8 cellular contexts compared by ENCODE assay signal in the genomic region with DNA sequence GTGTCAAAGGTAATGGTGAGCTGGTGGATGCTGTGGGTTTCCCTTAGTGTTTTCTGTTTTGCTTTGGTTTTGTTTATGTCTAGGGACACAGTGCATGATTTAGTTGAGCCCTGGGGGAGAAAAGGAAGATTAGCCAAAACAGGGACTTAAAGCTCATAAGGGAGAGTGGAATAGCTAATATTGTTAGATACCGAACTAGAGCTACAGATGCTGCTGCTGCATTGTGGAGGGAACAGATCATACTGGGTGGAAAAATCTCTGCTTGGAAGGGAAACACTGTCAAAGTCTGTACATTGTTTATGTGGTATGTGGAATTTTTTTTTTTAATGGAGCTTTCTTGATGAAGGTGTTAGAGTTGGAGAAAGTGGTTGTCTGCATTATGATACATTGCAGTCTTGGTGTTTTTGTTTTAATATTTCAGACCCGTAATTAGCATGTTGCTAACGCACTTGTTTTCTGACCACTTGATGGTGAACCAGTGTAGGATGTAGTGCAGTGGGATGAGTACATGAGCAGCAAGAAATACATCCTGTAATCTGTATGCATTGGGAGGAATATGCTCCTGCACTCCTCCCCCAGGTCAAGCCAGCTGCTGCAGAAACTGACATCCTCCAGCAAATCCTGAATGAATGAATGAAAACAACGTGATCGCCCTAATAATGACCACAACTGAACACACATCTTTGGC. TPM values are rescaled to one million over a fixed set of nuclear protein-coding genes. Genes with fewer than 3 reads are reported as not detected.
DNase-seq lines count a peak whose midpoint lies in the region; ATAC-seq and TF ChIP-seq lines count a peak whose summit lies in the region.

No MANE protein-coding gene starts in this region.

- POLR2A ChIA-PET in BJ (lab: Charles Lee) = interaction anchor here (0.5 to 1.0 kb wide), 2 partner anchors 8 to 62 kb away, joined by 3 to 5 read pairs; no protein-coding TSS in a partner anchor

- CTCF ChIA-PET in BJ (lab: Yijun Ruan, JAX) = interaction anchor here (0.9 kb wide), 1 partner anchor 28 kb away, joined by 3 read pairs; no protein-coding TSS in a partner anchor

- no peaks in the 10 kb centered on the region for H3K9me3 Mint-ChIP-seq in immature natural killer cell
- H3K9me3 Mint-ChIP-seq in stimulated activated effector memory CD8-positive, alpha-beta T cell treated with anti-CD3 and anti-CD28 coated beads, Interleukin-12 subunit alpha, Interleukin-12 subunit beta, amount 100 ng/mL, for 72 hours = no peaks in the 10 kb centered on the region

- ATAC-seq in SK-N-SH treated with all-trans-retinoic acid at 6 μM for 48 hours = peak; percentile 18
- no peak for ATAC-seq in stimulated activated effector memory CD8-positive, alpha-beta T cell treated with anti-CD3 and anti-CD28 coated beads, Interleukin-12 subunit alpha, Interleukin-12 subunit beta, amount 100 ng/mL, for 72 hours
- ATAC-seq in HG03439 (IDR thresholded peaks at IDR 0.05; ENCODE audit: unreplicated experiment) = no peak

- H3K27ac Mint-ChIP-seq in immature natural killer cell = no peak overlapping the region
- no peak overlapping the region for H3K27ac Mint-ChIP-seq in stimulated activated effector memory CD8-positive, alpha-beta T cell treated with anti-CD3 and anti-CD28 coated beads, Interleukin-12 subunit alpha, Interleukin-12 subunit beta, amount 100 ng/mL, for 72 hours

- TF ChIP-seq POLR2A in transverse colon (IDR thresholded peaks at IDR 0.05) = no peak

- H3K36me3 ChIP-seq in BJ (ENCODE audit: control insufficient read depth, insufficient read depth, low read length) = no peaks in the 10 kb centered on the region
- no peaks in the 10 kb centered on the region for H3K36me3 ChIP-seq in HAP-1 (replicated peaks)
- no peaks in the 10 kb centered on the region for H3K36me3 ChIP-seq in transverse colon

- in situ Hi-C loops in HAP-1 (cut with MboI; ENCODE audit: low sequenced_read_pairs) (no loop called here), transverse colon (cut with MboI; ENCODE audit: low pct_ligation_motif_present in 1 of 4, low pct_unique_long_range_greater_than_20kb in 1 of 4, low sequenced_read_pairs in 3 of 4) (no loop called here)

- peaks cover 21% of the 10 kb centered on the region for H3K4me1 ChIP-seq in HAP-1
- H3K4me1 ChIP-seq in transverse colon = peaks cover 0 to 23% (median 8%) of the 10 kb centered on the region in 4 donors

- peaks cover 15 to 33% of the 10 kb centered on the region in 2 donors for H3K4me1 Mint-ChIP-seq in immature natural killer cell
- peaks cover 22% of the 10 kb centered on the region for H3K4me1 Mint-ChIP-seq in stimulated activated effector memory CD8-positive, alpha-beta T cell treated with anti-CD3 and anti-CD28 coated beads, Interleukin-12 subunit alpha, Interleukin-12 subunit beta, amount 100 ng/mL, for 72 hours

- WGBS in transverse colon (ENCODE audit: low coverage in 1 of 2), 2 donors = 12 to 30% methylated on average over 5 of the region's 5 CpGs

- TF ChIP-seq CTCF in BJ (IDR thresholded peaks at IDR 0.05; ENCODE audit: insufficient read depth, low read depth, low read length) (no peak), transverse colon (IDR thresholded peaks at IDR 0.05) (no peak)

- DNase-seq in BJ (ENCODE audit: low read depth) = no peak
- peak; percentile 42 to 47 for DNase-seq in HAP-1 (ENCODE audit: low spot score in 2 of 2)
- DNase-seq in immature natural killer cell = peak; percentile 56 to 61 (median 61)
- DNase-seq in transverse colon = no peak
- no peak for DNase-seq in stimulated activated effector memory CD8-positive, alpha-beta T cell treated with anti-CD3 and anti-CD28 coated beads, Interleukin-12 subunit alpha, Interleukin-12 subunit beta, amount 100 ng/mL, for 72 hours (ENCODE audit: low spot score in 2 of 2)
- DNase-seq in NK-92 (lab: John Stamatoyannopoulos, UW; ENCODE audit: unreplicated experiment) = no peak

- H3K27me3 ChIP-seq in BJ (ENCODE audit: control insufficient read depth, insufficient read depth, low read length) (no peaks in the 10 kb centered on the region), HAP-1 (ENCODE audit: low read depth) (no peaks in the 10 kb centered on the region), transverse colon (no peaks in the 10 kb centered on the region)

- intact Hi-C loops in transverse colon (cut with DNase I; ENCODE audit: low total_unique reads) = loop anchor here (5.0 kb wide), 1 partner anchor 242 kb away; no protein-coding TSS in a partner anchor

- no peak for TF ChIP-seq EP300 in transverse colon (IDR thresholded peaks at IDR 0.05; ENCODE audit: low read depth)

- H3K9me3 ChIP-seq in HAP-1 = no peaks in the 10 kb centered on the region
- H3K9me3 ChIP-seq in transverse colon = no peaks in the 10 kb centered on the region

- H3K27ac ChIP-seq in transverse colon = peak overlapping the region; percentile 95 to 100 (median 98)

- H3K36me3 Mint-ChIP-seq in immature natural killer cell = no peaks in the 10 kb centered on the region
- H3K36me3 Mint-ChIP-seq in stimulated activated effector memory CD8-positive, alpha-beta T cell treated with anti-CD3 and anti-CD28 coated beads, Interleukin-12 subunit alpha, Interleukin-12 subunit beta, amount 100 ng/mL, for 72 hours = peaks cover 6% of the 10 kb centered on the region

- peaks cover 0 to 9% (median 5%) of the 10 kb centered on the region in 3 donors for H3K27me3 Mint-ChIP-seq in immature natural killer cell (ENCODE audit: low read depth in 3 of 3)

- H3K4me3 Mint-ChIP-seq in immature natural killer cell = no peak overlapping the region
- no peak overlapping the region for H3K4me3 Mint-ChIP-seq in stimulated activated effector memory CD8-positive, alpha-beta T cell treated with anti-CD3 and anti-CD28 coated beads, Interleukin-12 subunit alpha, Interleukin-12 subunit beta, amount 100 ng/mL, for 72 hours

- H3K4me3 ChIP-seq in BJ (ENCODE audit: low read depth, low read length) (peak overlapping the region; percentile 82), HAP-1 (peak overlapping the region; percentile 50), transverse colon (peak overlapping the region; percentile 53 to 96 (median 87))

TF ChIP-seq in SK-N-SH treated with all-trans-retinoic acid at 6 μM for 48 hours, 23 proteins besides CTCF, POLR2A, EP300 and RAD21 (continues in another document):
- TF ChIP-seq, protein P1, sequence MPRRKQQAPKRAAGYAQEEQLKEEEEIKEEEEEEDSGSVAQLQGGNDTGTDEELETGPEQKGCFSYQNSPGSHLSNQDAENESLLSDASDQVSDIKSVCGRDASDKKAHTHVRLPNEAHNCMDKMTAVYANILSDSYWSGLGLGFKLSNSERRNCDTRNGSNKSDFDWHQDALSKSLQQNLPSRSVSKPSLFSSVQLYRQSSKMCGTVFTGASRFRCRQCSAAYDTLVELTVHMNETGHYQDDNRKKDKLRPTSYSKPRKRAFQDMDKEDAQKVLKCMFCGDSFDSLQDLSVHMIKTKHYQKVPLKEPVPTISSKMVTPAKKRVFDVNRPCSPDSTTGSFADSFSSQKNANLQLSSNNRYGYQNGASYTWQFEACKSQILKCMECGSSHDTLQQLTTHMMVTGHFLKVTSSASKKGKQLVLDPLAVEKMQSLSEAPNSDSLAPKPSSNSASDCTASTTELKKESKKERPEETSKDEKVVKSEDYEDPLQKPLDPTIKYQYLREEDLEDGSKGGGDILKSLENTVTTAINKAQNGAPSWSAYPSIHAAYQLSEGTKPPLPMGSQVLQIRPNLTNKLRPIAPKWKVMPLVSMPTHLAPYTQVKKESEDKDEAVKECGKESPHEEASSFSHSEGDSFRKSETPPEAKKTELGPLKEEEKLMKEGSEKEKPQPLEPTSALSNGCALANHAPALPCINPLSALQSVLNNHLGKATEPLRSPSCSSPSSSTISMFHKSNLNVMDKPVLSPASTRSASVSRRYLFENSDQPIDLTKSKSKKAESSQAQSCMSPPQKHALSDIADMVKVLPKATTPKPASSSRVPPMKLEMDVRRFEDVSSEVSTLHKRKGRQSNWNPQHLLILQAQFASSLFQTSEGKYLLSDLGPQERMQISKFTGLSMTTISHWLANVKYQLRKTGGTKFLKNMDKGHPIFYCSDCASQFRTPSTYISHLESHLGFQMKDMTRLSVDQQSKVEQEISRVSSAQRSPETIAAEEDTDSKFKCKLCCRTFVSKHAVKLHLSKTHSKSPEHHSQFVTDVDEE (CRISPR knock-in tag; IDR thresholded peaks at IDR 0.05) = no peak
- TF ChIP-seq BACH2 (CRISPR knock-in tag; IDR thresholded peaks at IDR 0.05; ENCODE audit: borderline replicate concordance) (no peak), GLIS3 (CRISPR knock-in tag; IDR thresholded peaks at IDR 0.05) (no peak), OSR1 (CRISPR knock-in tag; IDR thresholded peaks at IDR 0.05) (no peak), ZNF8 (CRISPR knock-in tag; IDR thresholded peaks at IDR 0.05) (no peak), TOX (CRISPR knock-in tag; IDR thresholded peaks at IDR 0.05; ENCODE audit: borderline replicate concordance) (no peak), ARNTL (CRISPR knock-in tag; IDR thresholded peaks at IDR 0.05; ENCODE audit: borderline replicate concordance, low read depth) (no peak), ZC3H10 (CRISPR knock-in tag; IDR thresholded peaks at IDR 0.05) (no peak)
- TF ChIP-seq, protein P2, sequence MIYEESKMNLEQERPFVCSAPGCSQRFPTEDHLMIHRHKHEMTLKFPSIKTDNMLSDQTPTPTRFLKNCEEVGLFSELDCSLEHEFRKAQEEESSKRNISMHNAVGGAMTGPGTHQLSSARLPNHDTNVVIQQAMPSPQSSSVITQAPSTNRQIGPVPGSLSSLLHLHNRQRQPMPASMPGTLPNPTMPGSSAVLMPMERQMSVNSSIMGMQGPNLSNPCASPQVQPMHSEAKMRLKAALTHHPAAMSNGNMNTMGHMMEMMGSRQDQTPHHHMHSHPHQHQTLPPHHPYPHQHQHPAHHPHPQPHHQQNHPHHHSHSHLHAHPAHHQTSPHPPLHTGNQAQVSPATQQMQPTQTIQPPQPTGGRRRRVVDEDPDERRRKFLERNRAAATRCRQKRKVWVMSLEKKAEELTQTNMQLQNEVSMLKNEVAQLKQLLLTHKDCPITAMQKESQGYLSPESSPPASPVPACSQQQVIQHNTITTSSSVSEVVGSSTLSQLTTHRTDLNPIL (CRISPR knock-in tag; IDR thresholded peaks at IDR 0.05; ENCODE audit: low read depth) = no peak

RNA-seq across cellular contexts. Expression of a gene that starts 2.2 kb away (rescaled TPM):
- 9.1 and 11.2 TPM in 2 replicates for polyA plus RNA-seq in BJ (2011; rRNA removed)
- polyA minus RNA-seq in BJ (2011; rRNA and poly(A)+ RNA removed) = 12.6 and 15.7 TPM in 2 replicates
- polyA plus RNA-seq in immature natural killer cell = 10 to 100 TPM; 13.8 to 33.2 (median 18.0) TPM
- total RNA-seq in transverse colon = 10 to 100 TPM in 2 of 4 donors, 1 to 10 TPM in 2; 1.9 to 15.7 (median 11.8) TPM

Comparison
In these comparisons a context has a peak if more than half of its experiments do, and no peak if none do; other contexts are left out.
1. DNase-seq: peak in HAP-1 (2 of 2) and immature natural killer cell (3 of 3); none in BJ (single experiment), transverse colon (single experiment), stimulated activated effector memory CD8-positive, alpha-beta T cell treated with anti-CD3 and anti-CD28 coated beads, Interleukin-12 subunit alpha, Interleukin-12 subunit beta, amount 100 ng/mL, for 72 hours (0 of 2) and NK-92 (single experiment).
2. Peak in every context shown above with its lines, with median percentiles within 50 percentile points of each other: H3K4me3 ChIP-seq.